Comparison of ENCODE assay signal across 1 cellular context in genomic region chr9:127977877-127978647, GRCh38.
TF ChIP-seq lines count a peak whose summit lies in the region.

No MANE protein-coding gene starts in this region.

TF ChIP-seq in HepG2, 621 proteins besides CTCF, POLR2A, EP300 and RAD21 (continued from another document):
- TF ChIP-seq ZXDC (CRISPR knock-in tag; IDR thresholded peaks at IDR 0.05) (no peak), ZNF609 (CRISPR knock-in tag; IDR thresholded peaks at IDR 0.05; ENCODE audit: borderline replicate concordance) (no peak), JUND (CRISPR knock-in tag; IDR thresholded peaks at IDR 0.05) (no peak), RFX3 (CRISPR knock-in tag; IDR thresholded peaks at IDR 0.05) (no peak), ZNF577 (CRISPR knock-in tag; IDR thresholded peaks at IDR 0.05; ENCODE audit: borderline replicate concordance, low read depth) (no peak)
TF ChIP-seq in HepG2: peak in this region for 18.
